ENCODE assay signal across 16 cellular contexts in genomic region chr4:147340547-147341225, GRCh38.
DNase-seq lines count a peak whose midpoint lies in the region; ATAC-seq and TF ChIP-seq lines count a peak whose summit lies in the region.
"Had no signal": no experiment of that assay in that cellular context is flagged by ENCODE, and none has a peak within 500 bp of the region (broad histone marks: within the 10 kb centered on the region; RNA-seq: fewer than 3 reads in every experiment).

No MANE protein-coding gene starts in this region.

- H4K8ac ChIP-seq in neuronal stem cell (ENCODE audit: low read depth, low read length) = no peak overlapping the region

- DNase-seq in PC-3 = peak; percentile 7
- DNase-seq in fibroblast of peridontal ligament (ENCODE audit: extremely low read depth) = peak; percentile 68
- DNase-seq in sciatic nerve (ENCODE audit: low spot score) = no peak
- DNase-seq in erythroblast (lab: John Stamatoyannopoulos, UW) = no peak
- no peak for DNase-seq in natural killer cell treated with Interleukin-12 subunit alpha and Interleukin-12 subunit beta and Interleukin-15 and Interleukin-18, amount 100 ng/mL, for 72 hours (ENCODE audit: low spot score)
- DNase-seq in neuronal stem cell (ENCODE audit: low spot score) = no peak
- DNase-seq in GM19238 (ENCODE audit: insufficient read length, low spot score) = no peak
- DNase-seq: activated naive CD8-positive, alpha-beta T cell treated with anti-CD3 and anti-CD28 coated beads for 36 hours; naive thymus-derived CD8-positive, alpha-beta T cell; NCI-H1417; NCI-H524 treated with DMSO at 0.1 percent for 48 hours; WERI-Rb-1 had no signal

- no peak overlapping the region for H3K4me3 Mint-ChIP-seq in natural killer cell treated with Interleukin-12 subunit alpha and Interleukin-12 subunit beta and Interleukin-15 and Interleukin-18, amount 100 ng/mL, for 72 hours
- H3K4me3 Mint-ChIP-seq: activated naive CD8-positive, alpha-beta T cell treated with anti-CD3 and anti-CD28 coated beads for 36 hours; CD14-positive monocyte; naive thymus-derived CD8-positive, alpha-beta T cell had no signal

- H3K79me2 ChIP-seq in PC-3 (ENCODE audit: low read length) = no peaks in the 10 kb centered on the region

- no peak overlapping the region for H2BK5ac ChIP-seq in neuronal stem cell (ENCODE audit: low read length)

- H3K23ac ChIP-seq in neuronal stem cell (ENCODE audit: low read depth, low read length, poor library complexity) = no peak overlapping the region

- H4K91ac ChIP-seq in neuronal stem cell (ENCODE audit: low read depth, low read length, poor library complexity) = no peak overlapping the region

- H3K27ac Mint-ChIP-seq in natural killer cell treated with Interleukin-12 subunit alpha and Interleukin-12 subunit beta and Interleukin-15 and Interleukin-18, amount 100 ng/mL, for 72 hours = no peak overlapping the region
- H3K27ac Mint-ChIP-seq: activated naive CD8-positive, alpha-beta T cell treated with anti-CD3 and anti-CD28 coated beads for 36 hours; CD14-positive monocyte; naive thymus-derived CD8-positive, alpha-beta T cell had no signal

- H4K20me1 ChIP-seq in PC-3 (ENCODE audit: low read length) = no peaks in the 10 kb centered on the region

- no peak overlapping the region for H2BK15ac ChIP-seq in neuronal stem cell (ENCODE audit: low read length)

- ATAC-seq in GM19463 (IDR thresholded peaks at IDR 0.05; ENCODE audit: unreplicated experiment) (peak; percentile 65), PC-3 (peak; percentile 29; the same call in 1 of the 2 replicates), sciatic nerve (peak; percentile 26)
- no peak for ATAC-seq in natural killer cell treated with Interleukin-12 subunit alpha and Interleukin-12 subunit beta and Interleukin-15 and Interleukin-18, amount 100 ng/mL, for 72 hours
- ATAC-seq: gastroesophageal sphincter; naive thymus-derived CD8-positive, alpha-beta T cell; Right ventricle myocardium inferior had no signal

- intact Hi-C loops in PC-3 (cut with micrococcal nuclease) (no loop called here), sciatic nerve (cut with DNase I) (no loop called here)

- no peak overlapping the region for H3K14ac ChIP-seq in neuronal stem cell (ENCODE audit: low read length)

- H3K27ac ChIP-seq in PC-3 (ENCODE audit: low read length) (peak overlapping the region; percentile 38), neuronal stem cell (replicated peaks; ENCODE audit: low read length) (no peak overlapping the region)
- H3K27ac ChIP-seq: gastroesophageal sphincter, WERI-Rb-1 had no signal

- WGBS in neuronal stem cell (ENCODE audit: extremely low coverage in 2 of 2, insufficient read length in 2 of 2, insufficient replicate concordance in 1 of 2), 2 donors = no CpG with 5 or more reads among the region's 5 CpGs

- H3K36me3 ChIP-seq in PC-3 (ENCODE audit: low read depth, low read length) (no peaks in the 10 kb centered on the region), neuronal stem cell (replicated peaks in 1 of 2; ENCODE audit: control insufficient read depth in 2 of 2, insufficient read depth in 2 of 2, low read length in 2 of 2) (no peaks in the 10 kb centered on the region)
- H3K36me3 ChIP-seq: gastroesophageal sphincter, WERI-Rb-1 had no signal

- H3K4me3 ChIP-seq in PC-3 (ENCODE audit: low read length) = no peak overlapping the region
- no peak overlapping the region for H3K4me3 ChIP-seq in neuronal stem cell (ENCODE audit: low read length in 2 of 2)
- H3K4me3 ChIP-seq: gastroesophageal sphincter had no signal

- no peaks in the 10 kb centered on the region for H3K4me1 Mint-ChIP-seq in natural killer cell treated with Interleukin-12 subunit alpha and Interleukin-12 subunit beta and Interleukin-15 and Interleukin-18, amount 100 ng/mL, for 72 hours (ENCODE audit: low read depth in 2 of 2)
- H3K4me1 Mint-ChIP-seq: activated naive CD8-positive, alpha-beta T cell treated with anti-CD3 and anti-CD28 coated beads for 36 hours; CD14-positive monocyte; naive thymus-derived CD8-positive, alpha-beta T cell had no signal

- H3K18ac ChIP-seq in neuronal stem cell (ENCODE audit: low read length) = no peak overlapping the region

- no peak for TF ChIP-seq CTCF in PC-3 (conservative IDR thresholded peaks at IDR 0.05; ENCODE audit: low read depth, low read length)

- H3K4ac ChIP-seq in neuronal stem cell (ENCODE audit: low read length) = no peak overlapping the region

- H3K4me2 ChIP-seq in PC-3 (ENCODE audit: low read length) = no peak overlapping the region
- no peak overlapping the region for H3K4me2 ChIP-seq in neuronal stem cell (ENCODE audit: insufficient read depth, low read length, poor library complexity, severe bottlenecking)

- CTCF ChIA-PET in PC-3 (lab: Charles Lee) = no interaction called here

- H3K36me3 Mint-ChIP-seq in natural killer cell treated with Interleukin-12 subunit alpha and Interleukin-12 subunit beta and Interleukin-15 and Interleukin-18, amount 100 ng/mL, for 72 hours = no peaks in the 10 kb centered on the region
- H3K36me3 Mint-ChIP-seq: activated naive CD8-positive, alpha-beta T cell treated with anti-CD3 and anti-CD28 coated beads for 36 hours; CD14-positive monocyte; naive thymus-derived CD8-positive, alpha-beta T cell had no signal

- BruUV-seq in PC-3 (replicated peaks; lab: Mats Ljungman, UMichigan) = no TSS peak

- H3K27me3 ChIP-seq in PC-3 (ENCODE audit: low read length) (no peaks in the 10 kb centered on the region), neuronal stem cell (ENCODE audit: control insufficient read depth in 3 of 3, insufficient read depth in 3 of 3, low read depth in 1 of 3, low read length in 3 of 3) (no peaks in the 10 kb centered on the region)
- H3K27me3 ChIP-seq: gastroesophageal sphincter had no signal

- no peak overlapping the region for H2BK12ac ChIP-seq in neuronal stem cell (ENCODE audit: low read length)

- no peaks in the 10 kb centered on the region for H3K9me2 ChIP-seq in PC-3 (replicated peaks; ENCODE audit: low read length)

- POLR2A ChIA-PET in PC-3 (lab: Charles Lee; ENCODE audit: unreplicated experiment) = no interaction called here

- no peak for TF ChIP-seq POLR2A in erythroblast (IDR thresholded peaks at IDR 0.05; ENCODE audit: low read length)

- H3K9me3 ChIP-seq in PC-3 (ENCODE audit: low read length) = no peaks in the 10 kb centered on the region
- no peaks in the 10 kb centered on the region for H3K9me3 ChIP-seq in neuronal stem cell (replicated peaks in 1 of 2; ENCODE audit: control insufficient read depth in 2 of 2, insufficient read depth in 1 of 2, low read depth in 1 of 2, low read length in 2 of 2)
- H3K9me3 ChIP-seq: gastroesophageal sphincter had no signal

- H2BK120ac ChIP-seq in neuronal stem cell (ENCODE audit: low read depth, low read length) = no peak overlapping the region

- peaks cover 11% of the 10 kb centered on the region for H3K4me1 ChIP-seq in PC-3 (ENCODE audit: insufficient read depth, low read length)
- H3K4me1 ChIP-seq in neuronal stem cell (ENCODE audit: control insufficient read depth in 2 of 2, insufficient read depth in 1 of 2, low read depth in 1 of 2, low read length in 2 of 2) = peaks cover 0 to 2% of the 10 kb centered on the region in 2 donors

- H2AFZ ChIP-seq in PC-3 (ENCODE audit: low read length) (no peak overlapping the region), neuronal stem cell (ENCODE audit: low read length) (no peak overlapping the region)

- H3F3A ChIP-seq in PC-3 (ENCODE audit: low read length, unreplicated experiment) = no peaks in the 10 kb centered on the region

- peaks cover 8% of the 10 kb centered on the region for H3K9me3 Mint-ChIP-seq in natural killer cell treated with Interleukin-12 subunit alpha and Interleukin-12 subunit beta and Interleukin-15 and Interleukin-18, amount 100 ng/mL, for 72 hours
- H3K9me3 Mint-ChIP-seq: activated naive CD8-positive, alpha-beta T cell treated with anti-CD3 and anti-CD28 coated beads for 36 hours had no signal

- no peaks in the 10 kb centered on the region for H3K27me3 Mint-ChIP-seq in natural killer cell treated with Interleukin-12 subunit alpha and Interleukin-12 subunit beta and Interleukin-15 and Interleukin-18, amount 100 ng/mL, for 72 hours
- H3K27me3 Mint-ChIP-seq: activated naive CD8-positive, alpha-beta T cell treated with anti-CD3 and anti-CD28 coated beads for 36 hours had no signal

- no peak overlapping the region for H3K9ac ChIP-seq in PC-3 (ENCODE audit: low read length)
- no peak overlapping the region for H3K9ac ChIP-seq in neuronal stem cell (ENCODE audit: low read depth, low read length, poor library complexity)

- no peaks in the 10 kb centered on the region for H3K79me1 ChIP-seq in neuronal stem cell (ENCODE audit: low read depth, low read length)

- H2AK5ac ChIP-seq in neuronal stem cell (ENCODE audit: low read depth, low read length) = no peak overlapping the region

Comparison
In these comparisons a context has a peak if more than half of its experiments do, and no peak if none do; other contexts are left out.
1. ATAC-seq: peak in GM19463 (single experiment), PC-3 (single experiment) and sciatic nerve (single experiment); none in natural killer cell treated with Interleukin-12 subunit alpha and Interleukin-12 subunit beta and Interleukin-15 and Interleukin-18, amount 100 ng/mL, for 72 hours (0 of 2).
2. DNase-seq: peak in PC-3 (single experiment) and fibroblast of peridontal ligament (single experiment); none in sciatic nerve (single experiment), erythroblast (0 of 2), natural killer cell treated with Interleukin-12 subunit alpha and Interleukin-12 subunit beta and Interleukin-15 and Interleukin-18, amount 100 ng/mL, for 72 hours (single experiment), neuronal stem cell (single experiment) and GM19238 (single experiment).